6 cellular contexts compared by ENCODE assay signal in genomic region chr14:75095690-75096089, GRCh38.
"Had no signal": no experiment of that assay in that cellular context is flagged by ENCODE, and none has a peak within 500 bp of the region (broad histone marks: within the 10 kb centered on the region; RNA-seq: fewer than 3 reads in every experiment).

No MANE protein-coding gene starts in this region.

- H3K4me1 Mint-ChIP-seq: IgD-negative memory B cell had no signal

- ATAC-seq: GM23338, HepG2 had no signal

- H3K4me2 ChIP-seq: GM23338 had no signal

- H3K4me3 Mint-ChIP-seq: GM23338, H9, IgD-negative memory B cell had no signal

- DNase-seq: H9, HCEC 1CT, KBM-7 had no signal

- H3K27ac Mint-ChIP-seq: GM23338 had no signal

- H3K9me3 Mint-ChIP-seq: GM23338, H9, IgD-negative memory B cell had no signal

- H3K4me3 ChIP-seq: GM23338 had no signal

- H2AFZ ChIP-seq: GM23338 had no signal

- H3K27me3 Mint-ChIP-seq: IgD-negative memory B cell had no signal
